ENCODE assay signal across 31 cellular contexts in genomic region chr10:96216775-96217174, GRCh38.
"Had no signal": no experiment of that assay in that cellular context is flagged by ENCODE, and none has a peak within 500 bp of the region (broad histone marks: within the 10 kb centered on the region; RNA-seq: fewer than 3 reads in every experiment).

No MANE protein-coding gene starts in this region.

- H3K4me3 Mint-ChIP-seq: naive thymus-derived CD4-positive, alpha-beta T cell; natural killer cell; nephron; neural progenitor cell; stimulated activated effector memory CD8-positive, alpha-beta T cell treated with anti-CD3 and anti-CD28 coated beads, Interleukin-12 subunit alpha, Interleukin-12 subunit beta, amount 100 ng/mL, for 72 hours; stimulated activated naive CD8-positive, alpha-beta T cell treated with anti-CD3 and anti-CD28 coated beads, Interleukin-15, amount 100 ng/mL, for 72 hours had no signal

- H3K4me1 ChIP-seq: neural progenitor cell, psoas muscle, right lobe of liver, sigmoid colon, suprapubic skin, thyroid gland, tibial nerve, upper lobe of left lung, vagina had no signal

- H3K9ac ChIP-seq: neural progenitor cell, parathyroid adenoma had no signal

- H3K4me2 ChIP-seq: neural progenitor cell had no signal

- H3K79me2 ChIP-seq: parathyroid adenoma had no signal

- H3K36me3 Mint-ChIP-seq: naive thymus-derived CD4-positive, alpha-beta T cell; natural killer cell; neural progenitor cell; stimulated activated effector memory CD8-positive, alpha-beta T cell treated with anti-CD3 and anti-CD28 coated beads, Interleukin-12 subunit alpha, Interleukin-12 subunit beta, amount 100 ng/mL, for 72 hours had no signal

- H3K9me3 ChIP-seq: ovary, psoas muscle, right lobe of liver, sigmoid colon, suprapubic skin, thoracic aorta, thyroid gland, tibial nerve, upper lobe of left lung, vagina had no signal

- H3K27ac Mint-ChIP-seq: naive thymus-derived CD4-positive, alpha-beta T cell; natural killer cell; nephron; neural progenitor cell; progenitor cell of endocrine pancreas; stimulated activated effector memory CD8-positive, alpha-beta T cell treated with anti-CD3 and anti-CD28 coated beads, Interleukin-12 subunit alpha, Interleukin-12 subunit beta, amount 100 ng/mL, for 72 hours had no signal

- H3K4me1 Mint-ChIP-seq: naive thymus-derived CD4-positive, alpha-beta T cell; natural killer cell; nephron; neural progenitor cell; stimulated activated effector memory CD8-positive, alpha-beta T cell treated with anti-CD3 and anti-CD28 coated beads, Interleukin-12 subunit alpha, Interleukin-12 subunit beta, amount 100 ng/mL, for 72 hours; stimulated activated naive CD8-positive, alpha-beta T cell treated with anti-CD3 and anti-CD28 coated beads, Interleukin-15, amount 100 ng/mL, for 72 hours had no signal

- H3K27me3 ChIP-seq: neural progenitor cell, ovary, right lobe of liver, sigmoid colon, suprapubic skin, thyroid gland, tibial nerve, upper lobe of left lung, vagina had no signal

- H3K4me3 ChIP-seq: neural progenitor cell, ovary, psoas muscle, right lobe of liver, sigmoid colon, suprapubic skin, thoracic aorta, thyroid gland, tibial nerve, upper lobe of left lung, vagina had no signal

- H3K27ac ChIP-seq: neural progenitor cell, ovary, parathyroid adenoma, psoas muscle, right lobe of liver, sigmoid colon, suprapubic skin, thoracic aorta, thyroid gland, tibial nerve, upper lobe of left lung, vagina had no signal

- H3K9me3 Mint-ChIP-seq: naive thymus-derived CD4-positive, alpha-beta T cell; natural killer cell; nephron; neural progenitor cell; stimulated activated effector memory CD8-positive, alpha-beta T cell treated with anti-CD3 and anti-CD28 coated beads, Interleukin-12 subunit alpha, Interleukin-12 subunit beta, amount 100 ng/mL, for 72 hours; stimulated activated naive CD8-positive, alpha-beta T cell treated with anti-CD3 and anti-CD28 coated beads, Interleukin-15, amount 100 ng/mL, for 72 hours had no signal

- ATAC-seq: naive thymus-derived CD4-positive, alpha-beta T cell; natural killer cell; psoas muscle; right cardiac atrium; right lobe of liver; stimulated activated effector memory CD8-positive, alpha-beta T cell treated with anti-CD3 and anti-CD28 coated beads, Interleukin-12 subunit alpha, Interleukin-12 subunit beta, amount 100 ng/mL, for 72 hours; stimulated activated naive CD8-positive, alpha-beta T cell treated with anti-CD3 and anti-CD28 coated beads, Interleukin-15, amount 100 ng/mL, for 72 hours; stimulated activated naive CD8-positive, alpha-beta T cell treated with anti-CD3 and anti-CD28 coated beads, Interleukin-15, Interleukin-2, amounts not matched to agents 100 U/mL and 50 U/mL, for 24 hours had no signal

- FAIRE-seq: urothelium cell line had no signal

- H2AFZ ChIP-seq: neural progenitor cell, parathyroid adenoma had no signal

- H3K36me3 ChIP-seq: neural progenitor cell, ovary, sigmoid colon, suprapubic skin, thoracic aorta, tibial nerve, upper lobe of left lung, vagina had no signal

- DNase-seq: naive thymus-derived CD4-positive, alpha-beta T cell; natural killer cell; occipital lobe; ovary; posterior cingulate gyrus; psoas muscle; right cardiac atrium; right lobe of liver; sigmoid colon; small intestine; stimulated activated CD4-positive, alpha-beta T cell treated with anti-CD3 and anti-CD28 coated beads, Interleukin-15, amount 100 ng/mL, for 24 hours; stimulated activated CD4-positive, alpha-beta T cell treated with anti-CD3 and anti-CD28 coated beads, Interleukin-2, amount 100 ng/mL, for 24 hours; stimulated activated CD4-positive, alpha-beta T cell treated with anti-CD3 and anti-CD28 coated beads, Interleukin-2, amount 100 ng/mL, for 48 hours; stimulated activated CD4-positive, alpha-beta T cell treated with anti-CD3 and anti-CD28 coated beads, Interleukin-4, amount 100 ng/mL, for 24 hours; stimulated activated naive CD4-positive, alpha-beta T cell; stimulated activated naive CD8-positive, alpha-beta T cell treated with anti-CD3 and anti-CD28 coated beads, Interleukin-15, amount 100 ng/mL, for 72 hours; stimulated activated naive CD8-positive, alpha-beta T cell treated with anti-CD3 and anti-CD28 coated beads, Interleukin-15, Interleukin-2, amounts not matched to agents 100 U/mL and 50 U/mL, for 24 hours; substantia nigra; thyroid gland; trophoblast cell; upper lobe of left lung had no signal
